14 cellular contexts compared by ENCODE assay signal in the genomic region with DNA sequence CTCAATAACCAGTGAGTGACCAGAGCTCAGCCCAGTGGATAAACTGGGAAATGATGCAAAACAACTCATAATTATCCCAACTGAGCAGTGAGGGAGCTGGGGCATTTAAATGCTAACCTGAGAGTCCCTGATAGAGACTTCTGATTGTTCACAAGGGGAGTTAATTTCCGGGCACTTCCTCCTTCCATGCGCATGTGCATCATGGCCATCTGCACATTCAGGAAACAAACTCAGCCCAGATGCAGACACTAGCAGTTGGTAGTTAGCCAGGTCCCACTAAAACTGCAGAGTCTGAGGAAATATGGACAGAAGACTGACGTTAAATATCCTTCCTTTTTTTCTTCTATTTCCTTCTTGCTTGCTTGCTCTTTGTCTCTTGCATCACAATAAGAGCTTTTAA.
"Had no signal": no experiment of that assay in that cellular context is flagged by ENCODE, and none has a peak within 500 bp of the region (broad histone marks: within the 10 kb centered on the region; RNA-seq: fewer than 3 reads in every experiment).

No MANE protein-coding gene starts in this region.

- H3K27ac Mint-ChIP-seq: activated CD4-positive, alpha-beta T cell treated with anti-CD3 and anti-CD28 coated beads, Interleukin-2, amount 10 ng/mL, durations not matched to agents 24 days and 14 days; activated CD8-positive, alpha-beta T cell treated with anti-CD3 and anti-CD28 coated beads, Interleukin-2, amount 10 ng/mL, durations not matched to agents 7 days and 5 days; activated T-cell treated with anti-CD3 and anti-CD28 coated beads, Interleukin-2, amount 50 U/mL, for 72 hours; effector memory CD8-positive, alpha-beta T cell; naive thymus-derived CD4-positive, alpha-beta T cell; stimulated activated effector memory CD8-positive, alpha-beta T cell treated with anti-CD3 and anti-CD28 coated beads, Interleukin-12 subunit alpha, Interleukin-12 subunit beta, amount 100 ng/mL, for 72 hours had no signal

- H3K4me1 Mint-ChIP-seq: activated CD4-positive, alpha-beta T cell treated with anti-CD3 and anti-CD28 coated beads, Interleukin-2, amount 10 ng/mL, durations not matched to agents 24 days and 14 days; naive thymus-derived CD4-positive, alpha-beta T cell; stimulated activated effector memory CD8-positive, alpha-beta T cell treated with anti-CD3 and anti-CD28 coated beads, Interleukin-12 subunit alpha, Interleukin-12 subunit beta, amount 100 ng/mL, for 72 hours had no signal

- H3K27ac ChIP-seq: epithelial cell of prostate, pancreas had no signal

- H3K36me3 Mint-ChIP-seq: stimulated activated effector memory CD8-positive, alpha-beta T cell treated with anti-CD3 and anti-CD28 coated beads, Interleukin-12 subunit alpha, Interleukin-12 subunit beta, amount 100 ng/mL, for 72 hours had no signal

- H3K36me3 ChIP-seq: pancreas had no signal

- H3K4me3 Mint-ChIP-seq: activated CD4-positive, alpha-beta T cell treated with anti-CD3 and anti-CD28 coated beads, Interleukin-2, amount 10 ng/mL, durations not matched to agents 24 days and 14 days; activated CD8-positive, alpha-beta T cell treated with anti-CD3 and anti-CD28 coated beads, Interleukin-2, amount 10 ng/mL, durations not matched to agents 7 days and 5 days; activated T-cell treated with anti-CD3 and anti-CD28 coated beads, Interleukin-2, amount 50 U/mL, for 72 hours; effector memory CD8-positive, alpha-beta T cell; naive thymus-derived CD4-positive, alpha-beta T cell; stimulated activated effector memory CD8-positive, alpha-beta T cell treated with anti-CD3 and anti-CD28 coated beads, Interleukin-12 subunit alpha, Interleukin-12 subunit beta, amount 100 ng/mL, for 72 hours had no signal

- ATAC-seq: activated CD8-positive, alpha-beta T cell treated with anti-CD3 and anti-CD28 coated beads, Interleukin-2, amount 10 ng/mL, durations not matched to agents 7 days and 5 days; activated T-cell treated with anti-CD3 and anti-CD28 coated beads, Interleukin-2, amount 50 U/mL, for 72 hours; effector memory CD8-positive, alpha-beta T cell; mucosa of descending colon; naive thymus-derived CD4-positive, alpha-beta T cell; pancreas; stimulated activated effector memory CD8-positive, alpha-beta T cell treated with anti-CD3 and anti-CD28 coated beads, Interleukin-12 subunit alpha, Interleukin-12 subunit beta, amount 100 ng/mL, for 72 hours had no signal

- DNase-seq: activated CD4-positive, alpha-beta T cell treated with anti-CD3 and anti-CD28 coated beads, Interleukin-2, amount 10 ng/mL, durations not matched to agents 24 days and 14 days; activated CD4-positive, CD25-positive, alpha-beta regulatory T cell; activated CD8-positive, alpha-beta memory T cell treated with anti-CD3 and anti-CD28 coated beads, Interleukin-2, amount 50 U/mL, for 48 hours; activated CD8-positive, alpha-beta T cell treated with anti-CD3 and anti-CD28 coated beads, Interleukin-2, amount 10 ng/mL, durations not matched to agents 7 days and 5 days; activated T-cell treated with anti-CD3 and anti-CD28 coated beads, Interleukin-2, amount 50 U/mL, for 72 hours; aorta; dermis blood vessel endothelial cell; effector memory CD8-positive, alpha-beta T cell; mucosa of descending colon; naive thymus-derived CD4-positive, alpha-beta T cell; pancreas; T-helper 2 cell had no signal

- H3K4me3 ChIP-seq: mucosa of descending colon, pancreas had no signal

- H3K4me1 ChIP-seq: pancreas had no signal

- H3K27me3 Mint-ChIP-seq: activated CD4-positive, alpha-beta T cell treated with anti-CD3 and anti-CD28 coated beads, Interleukin-2, amount 10 ng/mL, durations not matched to agents 24 days and 14 days; effector memory CD8-positive, alpha-beta T cell; naive thymus-derived CD4-positive, alpha-beta T cell had no signal

- H3K9me3 ChIP-seq: pancreas had no signal

- H3K27me3 ChIP-seq: pancreas had no signal
